18 cellular contexts compared by ENCODE assay signal in genomic region chr6:138486249-138487121, GRCh38. TPM values are rescaled to one million over a fixed set of nuclear protein-coding genes. Genes with fewer than 3 reads are reported as not detected.
A peak's percentile ranks its signal among the peaks of the same experiment; 100 is the strongest.
DNase-seq lines count a peak whose midpoint lies in the region; ATAC-seq and TF ChIP-seq lines count a peak whose summit lies in the region.
"Had no signal": no experiment of that assay in that cellular context is flagged by ENCODE, and none has a peak within 500 bp of the region (broad histone marks: within the 10 kb centered on the region; RNA-seq: fewer than 3 reads in every experiment).

No MANE protein-coding gene starts in this region.

- POLR2A ChIA-PET in MCF 10A (lab: Yijun Ruan, JAX): interaction anchor here (0.6 to 1.1 kb wide), 5 partner anchors 7 to 36 kb away, joined by 3 to 4 read pairs (median 3); no protein-coding TSS in a partner anchor

- no peak overlapping the region for H3K4me3 Mint-ChIP-seq in MCF 10A (ENCODE audit: unreplicated experiment)

- H3K4me1 ChIP-seq in adrenal gland (replicated peaks in 1 of 2): peaks cover 0 to 4% of the 10 kb centered on the region in 2 donors

- ATAC-seq in HG02610 (IDR thresholded peaks at IDR 0.05; ENCODE audit: unreplicated experiment): peak; percentile 52

- intact Hi-C loops in MCF 10A (cut with micrococcal nuclease) (no loop called here), adrenal gland (cut with DNase I) (no loop called here)

- no peaks in the 10 kb centered on the region for H3K27me3 Mint-ChIP-seq in MCF 10A (ENCODE audit: insufficient read depth, unreplicated experiment)

- 85 to 95% (median 91%) methylated on average over 5 of the region's 5 CpGs for WGBS in adrenal gland, 4 donors

- peaks cover 13% of the 10 kb centered on the region for H3K36me3 Mint-ChIP-seq in MCF 10A (ENCODE audit: insufficient read depth, unreplicated experiment)
- H3K36me3 Mint-ChIP-seq: activated naive CD4-positive, alpha-beta T cell treated with anti-CD3 and anti-CD28 coated beads, Interleukin-2, amount 50 U/mL, for 72 hours had no signal

- CTCF ChIA-PET in MCF 10A (lab: Yijun Ruan, JAX): interaction anchor here (0.7 to 1.3 kb wide), 3 partner anchors 22 to 41 kb away, joined by 3 to 7 read pairs (median 4); no protein-coding TSS in a partner anchor

- no peak overlapping the region for H3K4me3 ChIP-seq in adrenal gland
- H3K4me3 ChIP-seq: SK-N-MC had no signal

- peak; percentile 48 for DNase-seq in COLO668 (lab: John Stamatoyannopoulos, UW; ENCODE audit: unreplicated experiment)
- no peak for DNase-seq in MCF 10A (ENCODE audit: unreplicated experiment)
- DNase-seq in stimulated activated CD4-positive, alpha-beta T cell treated with anti-CD3 and anti-CD28 coated beads, Interleukin-4, amount 100 ng/mL, for 24 hours: no peak
- DNase-seq in germinal center (ENCODE audit: low spot score): no peak
- no peak for DNase-seq in adrenal gland
- no peak for DNase-seq in SKM-1 treated with dmso at 0.1 percent for 144 hours (lab: John Stamatoyannopoulos, UW; ENCODE audit: unreplicated experiment)
- DNase-seq: central memory CD4-positive, alpha-beta T cell; erythroblast; KG1; midbrain; NCI-H2029 treated with DMSO at 0.1 percent for 48 hours; posterior cingulate gyrus; stimulated activated CD4-positive, alpha-beta T cell treated with anti-CD3 and anti-CD28 coated beads, Interleukin-2, amount 100 ng/mL, for 24 hours; WERI-Rb-1 had no signal

- BruUV-seq in MCF 10A (replicated peaks; lab: Mats Ljungman, UMichigan): no TSS peak

- no peaks in the 10 kb centered on the region for H3K36me3 ChIP-seq in adrenal gland (replicated peaks in 1 of 2)

- H3K27ac ChIP-seq in layer of hippocampus (ENCODE audit: low read depth, low read length): peak overlapping the region; percentile 42
- no peak overlapping the region for H3K27ac ChIP-seq in adrenal gland
- H3K27ac ChIP-seq: SK-N-MC, WERI-Rb-1 had no signal

- TF ChIP-seq POLR2A in adrenal gland (IDR thresholded peaks at IDR 0.05): no peak

- no peaks in the 10 kb centered on the region for H3K27me3 ChIP-seq in layer of hippocampus (ENCODE audit: control insufficient read depth, insufficient read depth, low read length)
- H3K27me3 ChIP-seq in adrenal gland: no peaks in the 10 kb centered on the region

- TF ChIP-seq CTCF in MCF 10A (IDR thresholded peaks at IDR 0.05; ENCODE audit: unreplicated experiment) (no peak), adrenal gland (IDR thresholded peaks at IDR 0.05) (no peak)

- H3K4me1 Mint-ChIP-seq in MCF 10A (ENCODE audit: insufficient read depth, unreplicated experiment): peaks cover 39% of the 10 kb centered on the region

- H3K9me3 Mint-ChIP-seq in MCF 10A (ENCODE audit: unreplicated experiment): peaks cover 14% of the 10 kb centered on the region
- H3K9me3 Mint-ChIP-seq: activated naive CD4-positive, alpha-beta T cell treated with anti-CD3 and anti-CD28 coated beads, Interleukin-2, amount 50 U/mL, for 72 hours had no signal

- H3K9me3 ChIP-seq in adrenal gland (replicated peaks in 1 of 3): no peaks in the 10 kb centered on the region

- peak overlapping the region; percentile 63 for H3K27ac Mint-ChIP-seq in MCF 10A (ENCODE audit: low read depth, unreplicated experiment)

RNA-seq across cellular contexts. Expression of gene NHSL1, which starts 12.8 kb away (rescaled TPM):
- total RNA-seq in MCF 10A (2022) (23.9 and 32.1 TPM in 2 replicates), adrenal gland (10 to 100 TPM in 3 of 8 donors, 1 to 10 TPM in 5; 3.9 to 12.7 (median 8.3) TPM)
- polyA plus RNA-seq in adrenal gland: 1 to 10 TPM; 1.2 to 3.8 (median 1.5) TPM
